7 cellular contexts compared by ENCODE assay signal in genomic region chr2:27264753-27265535, GRCh38. TPM values are rescaled to one million over a fixed set of nuclear protein-coding genes. Genes with fewer than 3 reads are reported as not detected.
A peak's percentile ranks its signal among the peaks of the same experiment; 100 is the strongest.
DNase-seq lines count a peak whose midpoint lies in the region; ATAC-seq, FAIRE-seq and TF ChIP-seq lines count a peak whose summit lies in the region.

No MANE protein-coding gene starts in this region.

- H3K27ac ChIP-seq in kidney (ENCODE audit: low read depth in 2 of 2, low read length in 2 of 2) = no peak overlapping the region

- intact Hi-C loops in kidney (cut with DNase I) = no loop called here

- TF ChIP-seq CTCF in bronchial epithelial cell (IDR thresholded peaks at IDR 0.05; ENCODE audit: insufficient read depth, low read length, severe bottlenecking) (peak; percentile 58), kidney (IDR thresholded peaks at IDR 0.05; ENCODE audit: borderline replicate concordance, extremely low read depth, insufficient read depth) (peak; percentile 48)

- peak; percentile 72 to 82 for DNase-seq in NCI-H2081 (lab: John Stamatoyannopoulos, UW)
- DNase-seq in UCSD-AML1 (lab: John Stamatoyannopoulos, UW; ENCODE audit: unreplicated experiment) = peak; percentile 77
- no peak for DNase-seq in bronchial epithelial cell (ENCODE audit: low read depth)
- peak; percentile 84 for DNase-seq in kidney
- peak; percentile 63 to 75 for DNase-seq in stimulated activated CD4-positive, alpha-beta T cell treated with anti-CD3 and anti-CD28 coated beads, Interleukin-2, amount 100 ng/mL, for 24 hours

- peak; percentile 36 for ATAC-seq in GM18520 (IDR thresholded peaks at IDR 0.05; ENCODE audit: unreplicated experiment)
- no peak for ATAC-seq in GM21528 (IDR thresholded peaks at IDR 0.05; ENCODE audit: low FRiP score, unreplicated experiment)

- H3K4me1 ChIP-seq in kidney (ENCODE audit: control insufficient read depth in 1 of 2, insufficient read depth in 1 of 2, low read depth in 1 of 2, low read length in 2 of 2) = peaks cover 8 to 9% of the 10 kb centered on the region in 2 donors

- H3K9me3 ChIP-seq in kidney (ENCODE audit: control insufficient read depth in 1 of 2, low read length in 2 of 2) = no peaks in the 10 kb centered on the region

- H3K9ac ChIP-seq in kidney (ENCODE audit: low read length in 2 of 2) = no peak overlapping the region

- H3K27me3 ChIP-seq in bronchial epithelial cell (ENCODE audit: control insufficient read depth, insufficient read depth, low read length) = peaks cover 48% of the 10 kb centered on the region

- no peak overlapping the region for H3K4me3 ChIP-seq in bronchial epithelial cell (ENCODE audit: low read depth, low read length)
- peak overlapping the region in 1 of 2 donors; percentile 43 for H3K4me3 ChIP-seq in kidney (ENCODE audit: low read length in 2 of 2)

- H3K36me3 ChIP-seq in bronchial epithelial cell (ENCODE audit: control insufficient read depth, insufficient read depth, low read length) (no peaks in the 10 kb centered on the region), kidney (ENCODE audit: control insufficient read depth in 1 of 2, insufficient read depth in 2 of 2, low read length in 2 of 2) (no peaks in the 10 kb centered on the region)

- no peak for FAIRE-seq in bronchial epithelial cell (lab: Jason Lieb, UNC)
- no peak for FAIRE-seq in kidney (lab: Jason Lieb, UNC)

RNA-seq across cellular contexts. Expression of gene SLC30A3, which starts 2.1 kb away (rescaled TPM):
- not detected in 2 replicates for total RNA-seq in bronchial epithelial cell
- 0.31 TPM for total RNA-seq in kidney
- polyA plus RNA-seq in kidney (ENCODE audit: insufficient read depth, low read depth, low replicate concordance) = not detected

RNA-seq across cellular contexts. Expression of gene DNAJC5G, which starts 10.3 kb away (rescaled TPM):
- total RNA-seq in bronchial epithelial cell (not detected in 2 replicates), kidney (not detected)
- not detected for polyA plus RNA-seq in kidney (ENCODE audit: insufficient read depth, low read depth, low replicate concordance)

RNA-seq across cellular contexts. Expression of gene TRIM54, which starts 17.3 kb away (rescaled TPM):
- total RNA-seq in bronchial epithelial cell (not detected in 2 replicates), kidney (0.31 TPM)
- polyA plus RNA-seq in kidney (ENCODE audit: insufficient read depth, low read depth, low replicate concordance) = 2.1 TPM

RNA-seq across cellular contexts. Expression of gene UCN, which starts 43.3 kb away (rescaled TPM):
- total RNA-seq in bronchial epithelial cell (0.51 and 1.8 TPM in 2 replicates), kidney (1.4 TPM)
- 1.3 TPM for polyA plus RNA-seq in kidney (ENCODE audit: insufficient read depth, low read depth, low replicate concordance)

RNA-seq across cellular contexts. Expression of gene CAD, which starts 47.8 kb away (rescaled TPM):
- 21.6 and 24.3 TPM in 2 replicates for total RNA-seq in bronchial epithelial cell
- total RNA-seq in kidney = 43.4 TPM
- polyA plus RNA-seq in kidney (ENCODE audit: insufficient read depth, low read depth, low replicate concordance) = 8.8 TPM
